In the genomic region with DNA sequence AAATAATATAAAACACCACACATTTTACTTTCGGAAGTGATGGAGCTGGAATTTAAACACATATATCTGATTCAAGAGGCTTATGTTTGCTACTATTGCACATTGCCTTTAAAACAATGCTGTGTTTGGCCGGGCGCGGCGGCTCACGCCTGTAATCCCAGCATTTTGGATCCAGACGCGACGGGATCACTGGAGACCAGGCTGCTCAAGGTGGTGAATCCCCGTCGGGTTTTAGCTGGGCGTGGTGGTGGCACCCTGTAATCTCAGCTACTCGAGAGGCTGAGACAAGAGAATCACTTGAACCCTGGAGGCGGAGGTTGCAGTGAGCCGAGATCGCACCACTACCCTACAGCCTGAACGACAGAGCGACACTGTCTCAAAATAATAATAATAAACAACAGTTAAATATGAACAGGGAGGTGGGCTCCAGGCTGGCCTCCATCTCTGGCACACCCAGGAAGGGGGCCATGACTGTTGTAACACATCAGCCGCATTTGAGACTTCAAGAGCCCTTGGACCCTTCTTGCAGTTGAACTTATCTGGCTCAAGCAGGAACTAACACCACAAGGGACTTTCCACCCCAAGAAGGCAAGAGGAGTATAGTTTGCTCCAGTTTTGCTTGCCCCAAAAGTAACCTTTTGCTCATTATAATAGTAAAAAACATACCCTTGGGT, we compare ENCODE assay signal across 21 cellular contexts.
DNase-seq lines count a peak whose midpoint lies in the region; ATAC-seq, FAIRE-seq and TF ChIP-seq lines count a peak whose summit lies in the region.
"Had no signal": no experiment of that assay in that cellular context is flagged by ENCODE, and none has a peak within 500 bp of the region (broad histone marks: within the 10 kb centered on the region; RNA-seq: fewer than 3 reads in every experiment).

No MANE protein-coding gene starts in this region.

- no peaks in the 10 kb centered on the region for H3K9me3 Mint-ChIP-seq in Calu3 (ENCODE audit: low read depth, unreplicated experiment)
- no peaks in the 10 kb centered on the region for H3K9me3 Mint-ChIP-seq in central memory CD8-positive, alpha-beta T cell
- H3K9me3 Mint-ChIP-seq: CD4-positive, alpha-beta T cell; H9 had no signal

- no TSS peak for BruUV-seq in Calu3 (replicated peaks; lab: Mats Ljungman, UMichigan)

- H3K27ac Mint-ChIP-seq in Calu3 (ENCODE audit: unreplicated experiment), result no peak overlapping the region
- no peak overlapping the region for H3K27ac Mint-ChIP-seq in central memory CD8-positive, alpha-beta T cell (ENCODE audit: low read depth)
- H3K27ac Mint-ChIP-seq: B cell; CD4-positive, alpha-beta T cell; H9 had no signal

- H3K9me3 ChIP-seq in MG63, result no peaks in the 10 kb centered on the region

- CTCF ChIA-PET in Calu3 (lab: Charles Lee), result interaction anchor here (0.6 to 0.7 kb wide), 2 partner anchors 9 to 291 kb away, joined by 3 read pairs; no protein-coding TSS in a partner anchor

- H3K4me3 ChIP-seq in MG63, result peak overlapping the region; percentile 58
- no peak overlapping the region for H3K4me3 ChIP-seq in foreskin fibroblast (ENCODE audit: low read depth in 1 of 2, low read length in 2 of 2)
- H3K4me3 ChIP-seq: Peyer's patch had no signal

- intact Hi-C loops in Calu3 (cut with micrococcal nuclease; ENCODE audit: unreplicated experiment), result no loop called here

- H3K4me1 Mint-ChIP-seq in Calu3 (ENCODE audit: low read depth, unreplicated experiment), result peaks cover 1% of the 10 kb centered on the region
- peaks cover 20% of the 10 kb centered on the region for H3K4me1 Mint-ChIP-seq in central memory CD8-positive, alpha-beta T cell

- peak; percentile 81 for FAIRE-seq in GM18507 (lab: Jason Lieb, UNC)
- no peak for FAIRE-seq in urothelium cell line (lab: Jason Lieb, UNC)
- FAIRE-seq: D721Med had no signal

- no peaks in the 10 kb centered on the region for H3K36me3 ChIP-seq in MG63
- H3K36me3 ChIP-seq: Peyer's patch had no signal

- peaks cover 26% of the 10 kb centered on the region for H3K27me3 ChIP-seq in MG63
- H3K27me3 ChIP-seq: Peyer's patch had no signal

- H3K36me3 Mint-ChIP-seq in Calu3 (ENCODE audit: insufficient read depth, unreplicated experiment), result peaks cover 25% of the 10 kb centered on the region
- H3K36me3 Mint-ChIP-seq in central memory CD8-positive, alpha-beta T cell (ENCODE audit: insufficient read depth), result peaks cover 4% of the 10 kb centered on the region

- H3K27me3 Mint-ChIP-seq in Calu3 (ENCODE audit: unreplicated experiment), result no peaks in the 10 kb centered on the region
- H3K27me3 Mint-ChIP-seq in central memory CD8-positive, alpha-beta T cell, result peaks cover 68% of the 10 kb centered on the region

- DNase-seq in Calu3, result no peak
- no peak for DNase-seq in GM18507 (ENCODE audit: extremely low spot score, insufficient read length, low read depth)
- no peak for DNase-seq in MG63
- no peak for DNase-seq in central memory CD8-positive, alpha-beta T cell (ENCODE audit: low spot score in 2 of 2)
- no peak for DNase-seq in foreskin fibroblast
- no peak for DNase-seq in HCEC 1CT
- no peak for DNase-seq in urothelium cell line (ENCODE audit: low spot score)
- DNase-seq: CD4-positive, alpha-beta T cell; DMS79 treated with DMSO at 0.1 percent for 48 hours; H9; Karpas-422; NCI-H1105; NCI-H1694 treated with DMSO at 0.1 percent for 48 hours; NCI-H2107; NCI-H69; Peyer's patch; Right ventricle myocardium superior; T1000 had no signal

- peak overlapping the region; percentile 81 for H3K4me3 Mint-ChIP-seq in Calu3 (ENCODE audit: low read depth, unreplicated experiment)
- peak overlapping the region; percentile 73 for H3K4me3 Mint-ChIP-seq in central memory CD8-positive, alpha-beta T cell
- H3K4me3 Mint-ChIP-seq: B cell; CD4-positive, alpha-beta T cell had no signal

- no peak for TF ChIP-seq CTCF in Calu3 (IDR thresholded peaks at IDR 0.05; ENCODE audit: unreplicated experiment)
- TF ChIP-seq CTCF in foreskin fibroblast (IDR thresholded peaks at IDR 0.05; ENCODE audit: low read depth, low read length), result no peak

- no peak for ATAC-seq in central memory CD8-positive, alpha-beta T cell (replicated peaks; ENCODE audit: extremely low read depth, poor library complexity, severe bottlenecking)
- ATAC-seq: SK-N-SH treated with all-trans-retinoic acid at 6 μM for 48 hours had no signal
